ENCODE assay signal across 1 cellular context in genomic region chr11:109734602-109735001, GRCh38.
TF ChIP-seq lines count a peak whose summit lies in the region.

No MANE protein-coding gene starts in this region.

TF ChIP-seq in K562, 482 proteins besides CTCF, POLR2A, EP300 and RAD21 (continued from another document):
- TF ChIP-seq ELK3 (CRISPR knock-in tag; IDR thresholded peaks at IDR 0.05) (no peak), TFE3 (CRISPR knock-in tag; IDR thresholded peaks at IDR 0.05) (peak; percentile 27; the same call in 1 of the 2 replicates), RREB1 (CRISPR knock-in tag; IDR thresholded peaks at IDR 0.05) (no peak), DACH1 (IDR thresholded peaks at IDR 0.05; ENCODE audit: partially characterized antibody) (no peak), KAT8 (IDR thresholded peaks at IDR 0.05; ENCODE audit: low read depth) (no peak)
